25 cellular contexts compared by ENCODE assay signal in the genomic region with DNA sequence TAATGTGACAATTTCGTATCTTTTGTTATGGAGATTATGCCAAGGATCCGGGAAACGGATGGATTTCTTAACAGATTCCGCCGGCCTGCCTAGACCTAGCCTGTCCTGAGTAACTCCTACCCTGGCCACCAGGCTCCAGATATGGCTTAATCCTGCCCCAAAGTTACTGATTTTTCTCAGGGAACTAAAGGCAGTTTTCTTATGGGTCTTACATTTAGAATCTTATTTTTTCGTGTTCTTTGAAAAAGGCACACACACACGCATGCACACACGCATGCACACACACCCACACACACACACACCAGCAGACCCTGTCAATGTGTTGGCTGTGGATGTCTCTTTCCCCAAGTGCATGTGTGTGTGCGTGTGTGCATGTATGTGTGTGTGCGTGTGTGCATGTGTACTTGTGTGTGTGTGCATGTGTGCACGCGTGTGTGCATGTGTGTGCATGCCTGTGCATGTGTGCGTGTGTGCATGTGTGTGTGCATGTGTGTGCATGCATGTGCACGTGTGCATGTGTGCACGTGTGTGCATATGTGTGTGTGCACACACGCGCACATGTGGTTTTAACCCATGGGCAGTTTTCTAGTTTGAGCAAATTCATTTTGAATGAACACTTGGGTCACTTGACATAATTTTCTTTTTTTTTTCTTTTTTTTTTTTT.
"Had no signal": no experiment of that assay in that cellular context is flagged by ENCODE, and none has a peak within 500 bp of the region (broad histone marks: within the 10 kb centered on the region; RNA-seq: fewer than 3 reads in every experiment).

No MANE protein-coding gene starts in this region.

- H3K27me3 Mint-ChIP-seq: activated CD4-positive, alpha-beta memory T cell treated with anti-CD3 and anti-CD28 coated beads, Interleukin-2, amount 10 ng/mL, durations not matched to agents 7 days and 5 days; activated CD4-positive, alpha-beta T cell treated with anti-CD3 and anti-CD28 coated beads for 36 hours; activated naive CD8-positive, alpha-beta T cell; activated T-helper 17 cell treated with anti-CD3 and anti-CD28 coated beads, Interleukin-2, amount 50 U/mL, for 72 hours had no signal

- H3K27me3 ChIP-seq: MG63, SJCRH30 had no signal

- H3K9ac ChIP-seq: SK-N-SH had no signal

- H3K9me3 Mint-ChIP-seq: activated T-helper 17 cell treated with anti-CD3 and anti-CD28 coated beads, Interleukin-2, amount 50 U/mL, for 72 hours had no signal

- H3K9me3 ChIP-seq: MG63, SJCRH30, SK-N-SH had no signal

- ATAC-seq: activated CD4-positive, alpha-beta T cell treated with anti-CD3 and anti-CD28 coated beads for 36 hours; activated T-helper 17 cell treated with anti-CD3 and anti-CD28 coated beads, Interleukin-2, amount 50 U/mL, for 72 hours; Panc1 had no signal

- H3K9me2 ChIP-seq: SK-N-SH had no signal

- H3K4me1 ChIP-seq: SJCRH30 had no signal

- H3K4me3 Mint-ChIP-seq: activated CD4-positive, alpha-beta memory T cell treated with anti-CD3 and anti-CD28 coated beads, Interleukin-2, amount 10 ng/mL, durations not matched to agents 7 days and 5 days; activated CD4-positive, alpha-beta T cell treated with anti-CD3 and anti-CD28 coated beads for 36 hours; activated naive CD4-positive, alpha-beta T cell treated with anti-CD3 and anti-CD28 coated beads for 36 hours; activated naive CD8-positive, alpha-beta T cell; activated T-helper 17 cell treated with anti-CD3 and anti-CD28 coated beads, Interleukin-2, amount 50 U/mL, for 72 hours had no signal

- H3K36me3 ChIP-seq: MG63, SJCRH30 had no signal

- DNase-seq: activated CD4-positive, alpha-beta memory T cell treated with anti-CD3 and anti-CD28 coated beads, Interleukin-2, amount 10 ng/mL, durations not matched to agents 7 days and 5 days; activated CD4-positive, alpha-beta T cell treated with anti-CD3 and anti-CD28 coated beads for 36 hours; activated CD4-positive, alpha-beta T cell treated with anti-CD3 and anti-CD28 coated beads, Interleukin-2, amount 50 U/mL, for 1 hour; activated gamma-delta T cell; activated naive CD4-positive, alpha-beta T cell treated with anti-CD3 and anti-CD28 coated beads for 36 hours; activated T-cell treated with anti-CD3 and anti-CD28 coated beads for 4 hours; activated T-cell treated with anti-CD3 and anti-CD28 coated beads, Interleukin-2, amount 50 U/mL, for 48 hours; caudate nucleus; MG63; MV-4-11; NCI-H1417 treated with DMSO at 0.1 percent for 48 hours; NCI-H1694 treated with DMSO at 0.1 percent for 48 hours; NCI-H2081; NCI-H510A treated with DMSO at 0.1 percent for 48 hours; NCI-H69; NK-92 treated with Interleukin-12 subunit alpha and Interleukin-12 subunit beta, amount 100 ng/mL, for 24 hours; OCI-M1; Right ventricle myocardium superior; RPMI8226; SJCRH30; SK-N-SH; T-helper 1 cell had no signal

- H3K4me1 Mint-ChIP-seq: activated CD4-positive, alpha-beta memory T cell treated with anti-CD3 and anti-CD28 coated beads, Interleukin-2, amount 10 ng/mL, durations not matched to agents 7 days and 5 days; activated CD4-positive, alpha-beta T cell treated with anti-CD3 and anti-CD28 coated beads for 36 hours; activated T-helper 17 cell treated with anti-CD3 and anti-CD28 coated beads, Interleukin-2, amount 50 U/mL, for 72 hours had no signal

- H3K27ac ChIP-seq: SJCRH30 had no signal

- H3K27ac Mint-ChIP-seq: activated CD4-positive, alpha-beta memory T cell treated with anti-CD3 and anti-CD28 coated beads, Interleukin-2, amount 10 ng/mL, durations not matched to agents 7 days and 5 days; activated CD4-positive, alpha-beta T cell treated with anti-CD3 and anti-CD28 coated beads for 36 hours; activated naive CD4-positive, alpha-beta T cell treated with anti-CD3 and anti-CD28 coated beads for 36 hours; activated naive CD8-positive, alpha-beta T cell; activated T-helper 17 cell treated with anti-CD3 and anti-CD28 coated beads, Interleukin-2, amount 50 U/mL, for 72 hours had no signal

- H3K4me3 ChIP-seq: MG63, SJCRH30 had no signal

- H3K36me3 Mint-ChIP-seq: activated naive CD8-positive, alpha-beta T cell had no signal
